ENCODE assay signal across 24 cellular contexts in genomic region chr4:82524570-82525152, GRCh38. TPM values are rescaled to one million over a fixed set of nuclear protein-coding genes. Genes with fewer than 3 reads are reported as not detected.
A peak's percentile ranks its signal among the peaks of the same experiment; 100 is the strongest.
DNase-seq lines count a peak whose midpoint lies in the region; ATAC-seq, FAIRE-seq and TF ChIP-seq lines count a peak whose summit lies in the region.
"Had no signal": no experiment of that assay in that cellular context is flagged by ENCODE, and none has a peak within 500 bp of the region (broad histone marks: within the 10 kb centered on the region; RNA-seq: fewer than 3 reads in every experiment).

No MANE protein-coding gene starts in this region.

- no peak for TF ChIP-seq RAD21 in HepG2 (CRISPR knock-in tag; IDR thresholded peaks at IDR 0.05)

- H2AFZ ChIP-seq in H9 (ENCODE audit: low read length) (peak overlapping the region; percentile 15), HepG2 (ENCODE audit: low read length) (peak overlapping the region; percentile 9)

- H3K36me3 ChIP-seq in HepG2 (replicated peaks in 1 of 2; ENCODE audit: control insufficient read depth in 1 of 2, insufficient read depth in 2 of 2, low read length in 2 of 2) (no peaks in the 10 kb centered on the region), gastrocnemius medialis (no peaks in the 10 kb centered on the region)
- H3K36me3 ChIP-seq: brain microvascular endothelial cell, left ventricle myocardium inferior, spleen, suprapubic skin had no signal

- intact Hi-C loops in HepG2 (cut with micrococcal nuclease; ENCODE audit: unreplicated experiment), result no loop called here
- intact Hi-C loops in gastrocnemius medialis (cut with DNase I; ENCODE audit: low total_unique reads), result no loop called here

- no peak overlapping the region for H3K56ac ChIP-seq in H9 (ENCODE audit: insufficient read length, low read depth, low read length)

- no peak overlapping the region for H3T11ph ChIP-seq in H9 (ENCODE audit: low read length)

- no TSS peak for BruUV-seq in HepG2 (replicated peaks; lab: Mats Ljungman, UMichigan)

- H4K8ac ChIP-seq in H9 (replicated peaks; ENCODE audit: insufficient read length, low read depth, low read length), result no peak overlapping the region

- no peaks in the 10 kb centered on the region for H3K23me2 ChIP-seq in H9 (ENCODE audit: insufficient read length, low read depth, low read length, poor library complexity, severe bottlenecking)

- no peak overlapping the region for H2BK5ac ChIP-seq in H9 (ENCODE audit: insufficient read length, low read length)

- no peaks in the 10 kb centered on the region for H3K27me3 Mint-ChIP-seq in H9 (ENCODE audit: low read depth)
- peaks cover 20% of the 10 kb centered on the region for H3K27me3 Mint-ChIP-seq in activated T-cell treated with anti-CD3 and anti-CD28 coated beads, Interleukin-2, amount 50 U/mL, for 4 hours (ENCODE audit: low read depth)
- H3K27me3 Mint-ChIP-seq: dendritic cell treated with granulocyte-macrophage colony-stimulating factor and Interleukin-4, amounts not matched to agents 40 ng/mL and 50 ng/mL, for 4 days had no signal

- in situ Hi-C loops in HepG2 (cut with HindIII; ENCODE audit: extremely low pct_ligation_motif_present, low pct_unique_long_range_greater_than_20kb), result no loop called here
- in situ Hi-C loops in gastrocnemius medialis (cut with MboI; ENCODE audit: low sequenced_read_pairs in 4 of 4), result no loop called here

- peak overlapping the region; percentile 23 for H3K4me2 ChIP-seq in H9 (ENCODE audit: insufficient read depth, insufficient read length, low read length)
- peak overlapping the region; percentile 75 for H3K4me2 ChIP-seq in HepG2 (ENCODE audit: low read depth, low read length)

- H3K9ac ChIP-seq in H9 (ENCODE audit: extremely low read depth, insufficient read length, low read length) (no peak overlapping the region), HepG2 (ENCODE audit: insufficient read depth, low read depth, low read length) (no peak overlapping the region)

- no CpG with 5 or more reads among the region's 6 CpGs for WGBS in H9 (ENCODE audit: extremely low coverage, insufficient read length, low lambda C conversion rate)
- 4% methylated on average over 6 of the region's 6 CpGs for WGBS in HepG2 (ENCODE audit: low lambda C conversion rate)

- H3K9me3 Mint-ChIP-seq in H9, result no peaks in the 10 kb centered on the region
- no peaks in the 10 kb centered on the region for H3K9me3 Mint-ChIP-seq in activated T-cell treated with anti-CD3 and anti-CD28 coated beads, Interleukin-2, amount 50 U/mL, for 4 hours
- H3K9me3 Mint-ChIP-seq: activated T-helper 2 cell treated with anti-CD3 and anti-CD28 coated beads, Interferon-gamma antibody, Interleukin-2, Interleukin-4, amounts not matched to agents 10 μg/mL and 5 μg/mL and 100 μg/mL, durations not matched to agents 14 hours and 24 hours and 36 hours; CD14-positive monocyte; dendritic cell treated with granulocyte-macrophage colony-stimulating factor and Interleukin-4, amounts not matched to agents 40 ng/mL and 50 ng/mL, for 4 days had no signal

- no peak overlapping the region for H3K23ac ChIP-seq in H9 (ENCODE audit: insufficient read length, low read depth, low read length)

- H3K4me1 ChIP-seq in H9 (ENCODE audit: insufficient read depth, low read length) (peaks cover 6% of the 10 kb centered on the region; the same call in 1 of the 2 replicates), HepG2 (ENCODE audit: insufficient read depth, low read length) (peaks cover 51% of the 10 kb centered on the region), gastrocnemius medialis (no peaks in the 10 kb centered on the region)

- FAIRE-seq in HepG2 (lab: Jason Lieb, UNC), result peak; percentile 69
- FAIRE-seq: GM12878 had no signal

- no peaks in the 10 kb centered on the region for H3K9me3 ChIP-seq in H9 (ENCODE audit: control insufficient read depth, low read depth, low read length)
- H3K9me3 ChIP-seq in HepG2 (ENCODE audit: low read length), result no peaks in the 10 kb centered on the region
- no peaks in the 10 kb centered on the region for H3K9me3 ChIP-seq in gastrocnemius medialis
- H3K9me3 ChIP-seq: left ventricle myocardium inferior, spleen, suprapubic skin had no signal

- H3K27ac ChIP-seq in H9 (ENCODE audit: insufficient read length, low read depth, low read length) (peak overlapping the region; percentile 6), HepG2 (ENCODE audit: extremely low read length, insufficient read depth, low read length) (no peak overlapping the region), gastrocnemius medialis (no peak overlapping the region)
- H3K27ac ChIP-seq: brain microvascular endothelial cell, HL-60, spleen, suprapubic skin had no signal

- H3K36me3 Mint-ChIP-seq in H9 (ENCODE audit: insufficient read depth in 1 of 3, low read depth in 3 of 3), result no peaks in the 10 kb centered on the region
- no peaks in the 10 kb centered on the region for H3K36me3 Mint-ChIP-seq in activated T-cell treated with anti-CD3 and anti-CD28 coated beads, Interleukin-2, amount 50 U/mL, for 4 hours (ENCODE audit: insufficient read depth)
- H3K36me3 Mint-ChIP-seq: activated CD8-positive, alpha-beta memory T cell treated with anti-CD3 and anti-CD28 coated beads, Interleukin-2, amount 10 ng/mL, durations not matched to agents 7 days and 5 days; CD14-positive monocyte had no signal

- ATAC-seq in HepG2 (peak; percentile 37), gastrocnemius medialis (no peak)
- no peak for ATAC-seq in activated T-cell treated with anti-CD3 and anti-CD28 coated beads, Interleukin-2, amount 50 U/mL, for 4 hours
- ATAC-seq: activated CD4-positive, alpha-beta T cell treated with anti-CD3 and anti-CD28 coated beads for 36 hours; activated CD8-positive, alpha-beta memory T cell treated with anti-CD3 and anti-CD28 coated beads, Interleukin-2, amount 10 ng/mL, durations not matched to agents 7 days and 5 days; GM12878; HCT116 had no signal

- peak overlapping the region in 2 of 3 experiments; percentile 66 to 92; a peak in 4 of 7 replicates for H3K27ac Mint-ChIP-seq in H9
- H3K27ac Mint-ChIP-seq: activated CD4-positive, alpha-beta T cell treated with anti-CD3 and anti-CD28 coated beads for 36 hours; activated CD8-positive, alpha-beta memory T cell treated with anti-CD3 and anti-CD28 coated beads, Interleukin-2, amount 10 ng/mL, durations not matched to agents 7 days and 5 days; activated T-helper 2 cell treated with anti-CD3 and anti-CD28 coated beads, Interferon-gamma antibody, Interleukin-2, Interleukin-4, amounts not matched to agents 10 μg/mL and 5 μg/mL and 100 μg/mL, durations not matched to agents 14 hours and 24 hours and 36 hours; CD14-positive monocyte; dendritic cell treated with granulocyte-macrophage colony-stimulating factor and Interleukin-4, amounts not matched to agents 40 ng/mL and 50 ng/mL, for 4 days had no signal

- H4K20me1 ChIP-seq in H9 (ENCODE audit: control insufficient read depth, insufficient read depth, insufficient read length) (no peaks in the 10 kb centered on the region), HepG2 (ENCODE audit: insufficient read depth, low read length) (no peaks in the 10 kb centered on the region)

- H4K5ac ChIP-seq in H9 (ENCODE audit: insufficient read length, low read depth, low read length), result no peak overlapping the region

- no peak overlapping the region for H3K4ac ChIP-seq in H9 (ENCODE audit: low read depth, low read length)

- no peak overlapping the region for H3K18ac ChIP-seq in H9 (ENCODE audit: insufficient read length, low read depth, low read length)

- H3K4me1 Mint-ChIP-seq in H9, result peaks cover 21 to 25% of the 10 kb centered on the region in 2 experiments
- H3K4me1 Mint-ChIP-seq in activated T-cell treated with anti-CD3 and anti-CD28 coated beads, Interleukin-2, amount 50 U/mL, for 4 hours (ENCODE audit: low read depth), result no peaks in the 10 kb centered on the region
- H3K4me1 Mint-ChIP-seq: activated CD4-positive, alpha-beta T cell treated with anti-CD3 and anti-CD28 coated beads for 36 hours; activated CD8-positive, alpha-beta memory T cell treated with anti-CD3 and anti-CD28 coated beads, Interleukin-2, amount 10 ng/mL, durations not matched to agents 7 days and 5 days; CD14-positive monocyte had no signal

- no peak overlapping the region for H3K14ac ChIP-seq in H9 (ENCODE audit: insufficient read depth, low read length)

- H3K4me3 ChIP-seq in HepG2 (replicated peaks in 1 of 3; ENCODE audit: insufficient read depth in 1 of 3, low read depth in 2 of 3, low read length in 3 of 3) (peak overlapping the region in 1 of 3 experiments; percentile 21; a peak in 2 of 6 replicates), gastrocnemius medialis (no peak overlapping the region)
- H3K4me3 ChIP-seq: GM12878, left ventricle myocardium inferior, spleen, suprapubic skin had no signal

- H4K91ac ChIP-seq in H9 (ENCODE audit: insufficient read length, low read depth, low read length), result no peak overlapping the region

- TF ChIP-seq EP300 in HepG2 (IDR thresholded peaks at IDR 0.05; ENCODE audit: low read depth in 2 of 2, low read length in 2 of 2) (0 out of 4 replicates have a peak, but pooled peaks of 1 of the 2 experiments have one; percentile 32), HepG2 (CRISPR knock-in tag; IDR thresholded peaks at IDR 0.05; ENCODE audit: borderline replicate concordance) (no peak)

- TF ChIP-seq CTCF in H9 (conservative IDR thresholded peaks at IDR 0.05), result no peak
- no peak for TF ChIP-seq CTCF in HepG2 (CRISPR knock-in tag; IDR thresholded peaks at IDR 0.05)
- TF ChIP-seq CTCF in gastrocnemius medialis (IDR thresholded peaks at IDR 0.05 in 4 of 5, conservative IDR thresholded peaks at IDR 0.05 in 1 of 5), result no peak

- H3K4me3 Mint-ChIP-seq in H9, result no peak overlapping the region
- no peak overlapping the region for H3K4me3 Mint-ChIP-seq in activated T-cell treated with anti-CD3 and anti-CD28 coated beads, Interleukin-2, amount 50 U/mL, for 4 hours
- H3K4me3 Mint-ChIP-seq: activated CD4-positive, alpha-beta T cell treated with anti-CD3 and anti-CD28 coated beads for 36 hours; activated CD8-positive, alpha-beta memory T cell treated with anti-CD3 and anti-CD28 coated beads, Interleukin-2, amount 10 ng/mL, durations not matched to agents 7 days and 5 days; CD14-positive monocyte; dendritic cell treated with granulocyte-macrophage colony-stimulating factor and Interleukin-4, amounts not matched to agents 40 ng/mL and 50 ng/mL, for 4 days had no signal

- H2AK5ac ChIP-seq in H9 (ENCODE audit: insufficient read length, low read length), result no peak overlapping the region

- H2BK120ac ChIP-seq in H9 (ENCODE audit: low read depth, low read length, poor library complexity, severe bottlenecking), result no peak overlapping the region

- H3K79me2 ChIP-seq in H9 (ENCODE audit: insufficient read depth, low read length) (no peaks in the 10 kb centered on the region), HepG2 (ENCODE audit: insufficient read depth, low read length) (no peaks in the 10 kb centered on the region)

- H2BK20ac ChIP-seq in H9 (ENCODE audit: low read depth, low read length, poor library complexity, severe bottlenecking), result no peak overlapping the region

- CTCF ChIA-PET in HepG2 (lab: Yijun Ruan, JAX; ENCODE audit: low intra/inter-chr PET ratio, low total read pairs), result no interaction called here

- TF ChIP-seq POLR2A in HepG2 (IDR thresholded peaks at IDR 0.05; ENCODE audit: insufficient read depth in 1 of 2, low read depth in 2 of 2, low read length in 2 of 2), result no peak
- TF ChIP-seq POLR2A in gastrocnemius medialis (IDR thresholded peaks at IDR 0.05), result no peak

- DNase-seq in H9 (no peak), NCI-H1436 (lab: John Stamatoyannopoulos, UW) (peak; percentile 23), amniotic epithelial cell (ENCODE audit: low read depth) (peak; percentile 16), HepG2 (ENCODE audit: low spot score) (peak; percentile 54), COLO829 (ENCODE audit: low spot score) (no peak), gastrocnemius medialis (no peak)
- DNase-seq in activated T-cell treated with anti-CD3 and anti-CD28 coated beads, Interleukin-2, amount 50 U/mL, for 4 hours, result no peak
- no peak for DNase-seq in activated CD8-positive, alpha-beta memory T cell treated with anti-CD3 and anti-CD28 coated beads for 24 hours
- DNase-seq: activated CD4-positive, alpha-beta T cell treated with anti-CD3 and anti-CD28 coated beads for 36 hours; activated CD8-positive, alpha-beta memory T cell treated with anti-CD3 and anti-CD28 coated beads, Interleukin-2, amount 10 ng/mL, durations not matched to agents 7 days and 5 days; brain microvascular endothelial cell; DMS153; GF-D8; left ventricle myocardium inferior; NCI-H1694; NCI-H345; spleen had no signal

- H3K79me1 ChIP-seq in H9 (ENCODE audit: insufficient read depth, low read depth, low read length, poor library complexity, severe bottlenecking), result no peaks in the 10 kb centered on the region

- no peaks in the 10 kb centered on the region for H3K27me3 ChIP-seq in H9 (ENCODE audit: insufficient read depth, low read length)
- H3K27me3 ChIP-seq in HepG2 (ENCODE audit: control insufficient read depth in 1 of 2, insufficient read depth in 2 of 2, low read length in 2 of 2), result no peaks in the 10 kb centered on the region; a peak in 1 of 5 replicates
- no peaks in the 10 kb centered on the region for H3K27me3 ChIP-seq in gastrocnemius medialis
- H3K27me3 ChIP-seq: brain microvascular endothelial cell, spleen, suprapubic skin had no signal

- no peak overlapping the region for H2BK12ac ChIP-seq in H9 (ENCODE audit: insufficient read length, low read depth, low read length)

- POLR2A ChIA-PET in HepG2 (lab: Yijun Ruan, JAX), result no interaction called here

- no peak overlapping the region for H2BK15ac ChIP-seq in H9 (ENCODE audit: low read depth, low read length)

RNA-seq across cellular contexts. Expression of gene TMEM150C, which starts 37.1 kb away (rescaled TPM):
- total RNA-seq in H9 (2021), result 2.7 and 3.1 TPM in 2 replicates
- total RNA-seq in HepG2 (2016; rRNA removed; fragmentation: Illumina TruSeq; extraction: Trizol), result 0.11 and 0.42 TPM in 2 replicates
- not detected in 2 replicates for total RNA-seq in HepG2 (2016; cell fraction: cytosol; rRNA removed; fragmentation: Illumina TruSeq; extraction: Trizol; ENCODE audit: low read depth)
- total RNA-seq in HepG2 (2016; cell fraction: insoluble cytoplasmic fraction; rRNA removed; fragmentation: Illumina TruSeq; extraction: Trizol), result 0.19 and 0.32 TPM in 2 replicates
- 0.12 and 0.14 TPM in 2 replicates for total RNA-seq in HepG2 (2016; cell fraction: membrane; rRNA removed; fragmentation: Illumina TruSeq; extraction: Trizol)
- 0.47 and 0.84 TPM in 2 replicates for total RNA-seq in HepG2 (2016; cell fraction: nucleus; rRNA removed; fragmentation: Illumina TruSeq; extraction: Trizol)
- polyA plus RNA-seq in HepG2 (2011; rRNA removed), result 0.24 and 0.33 TPM in 2 replicates
- polyA plus RNA-seq in HepG2 (2011; cell fraction: cytosol; rRNA removed), result 0.21 and 0.37 TPM in 2 replicates
- 0.05 and 0.16 TPM in 2 replicates for polyA plus RNA-seq in HepG2 (2011; cell fraction: nucleus; rRNA removed)
- 0.20 and 0.62 TPM in 2 replicates for polyA plus RNA-seq in HepG2 (2012)
- 0.02 and 0.05 TPM in 2 replicates for polyA plus RNA-seq in HepG2 (2016; cell fraction: cytosol; fragmentation: Illumina TruSeq; extraction: Trizol; ENCODE audit: low read depth)
- 0.15 and 0.23 TPM in 2 replicates for polyA plus RNA-seq in HepG2 (2016; cell fraction: insoluble cytoplasmic fraction; fragmentation: Illumina TruSeq; extraction: Trizol; ENCODE audit: low read depth)
- 0.05 TPM in 1 of 2 replicates, not detected in the other for polyA plus RNA-seq in HepG2 (2016; cell fraction: membrane; fragmentation: Illumina TruSeq; extraction: Trizol; ENCODE audit: low read depth)
- 0.36 and 0.57 TPM in 2 replicates for polyA plus RNA-seq in HepG2 (2016; cell fraction: nucleus; fragmentation: Illumina TruSeq; extraction: Trizol; ENCODE audit: insufficient read depth, low read depth)
- 0.28 TPM in 1 of 2 replicates, not detected in the other for polyA minus RNA-seq in HepG2 (2011; rRNA and poly(A)+ RNA removed; ENCODE audit: low replicate concordance)
- 0.26 TPM in 1 of 2 replicates, not detected in the other for polyA minus RNA-seq in HepG2 (2011; cell fraction: cytosol; rRNA and poly(A)+ RNA removed)
- 0.13 and 0.37 TPM in 2 replicates for polyA minus RNA-seq in HepG2 (2011; cell fraction: nucleus; rRNA and poly(A)+ RNA removed)
- total RNA-seq in activated T-cell treated with anti-CD3 and anti-CD28 coated beads, Interleukin-2, amount 50 U/mL, for 4 hours, result under 1 TPM in 2 of 3 donors, not detected in 1; 0.13 to 0.24 TPM
- 10 to 100 TPM in 1 of 4 donors, 1 to 10 TPM in 3; 5.5 to 13.5 (median 7.8) TPM for total RNA-seq in gastrocnemius medialis
- total RNA-seq: activated CD4-positive, alpha-beta T cell treated with anti-CD3 and anti-CD28 coated beads for 36 hours; activated CD8-positive, alpha-beta memory T cell treated with anti-CD3 and anti-CD28 coated beads, Interleukin-2, amount 10 ng/mL, durations not matched to agents 7 days and 5 days; activated T-helper 2 cell treated with anti-CD3 and anti-CD28 coated beads, Interferon-gamma antibody, Interleukin-2, Interleukin-4, amounts not matched to agents 10 μg/mL and 5 μg/mL and 100 μg/mL, durations not matched to agents 14 hours and 24 hours and 36 hours had no signal
- polyA plus RNA-seq: CD14-positive monocyte had no signal

Comparison
In these comparisons a context has a peak if more than half of its experiments do, and no peak if none do; other contexts are left out.
1. DNase-seq: peak in NCI-H1436 (single experiment), amniotic epithelial cell (single experiment) and HepG2 (single experiment); none in H9 (single experiment), COLO829 (single experiment), activated T-cell treated with anti-CD3 and anti-CD28 coated beads, Interleukin-2, amount 50 U/mL, for 4 hours (single experiment), gastrocnemius medialis (0 of 2) and activated CD8-positive, alpha-beta memory T cell treated with anti-CD3 and anti-CD28 coated beads for 24 hours (single experiment).